Comparison of ENCODE assay signal across 1 cellular context in genomic region chr1:234719454-234720258, GRCh38.
TF ChIP-seq lines count a peak whose summit lies in the region.

No MANE protein-coding gene starts in this region.

TF ChIP-seq in HepG2, 621 proteins besides CTCF, POLR2A, EP300 and RAD21 (continued from another document and continues in another):
- TF ChIP-seq, protein P1, sequence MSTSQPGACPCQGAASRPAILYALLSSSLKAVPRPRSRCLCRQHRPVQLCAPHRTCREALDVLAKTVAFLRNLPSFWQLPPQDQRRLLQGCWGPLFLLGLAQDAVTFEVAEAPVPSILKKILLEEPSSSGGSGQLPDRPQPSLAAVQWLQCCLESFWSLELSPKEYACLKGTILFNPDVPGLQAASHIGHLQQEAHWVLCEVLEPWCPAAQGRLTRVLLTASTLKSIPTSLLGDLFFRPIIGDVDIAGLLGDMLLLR (CRISPR knock-in tag; IDR thresholded peaks at IDR 0.05), result no peak
- TF ChIP-seq HOXA5 (CRISPR knock-in tag; IDR thresholded peaks at IDR 0.05), result peak; percentile 21; the same call in 1 of the 2 replicates
- no peak for TF ChIP-seq HIVEP1 (CRISPR knock-in tag; IDR thresholded peaks at IDR 0.05)
- TF ChIP-seq NONO (IDR thresholded peaks at IDR 0.05), result no peak
- no peak for TF ChIP-seq NONO (CRISPR knock-in tag; conservative IDR thresholded peaks at IDR 0.05)
- peak; percentile 82 for TF ChIP-seq BRD4 (CRISPR knock-in tag; IDR thresholded peaks at IDR 0.05)
- peak; percentile 30 for TF ChIP-seq ZNF205 (CRISPR knock-in tag; IDR thresholded peaks at IDR 0.05)
- TF ChIP-seq, protein P2, sequence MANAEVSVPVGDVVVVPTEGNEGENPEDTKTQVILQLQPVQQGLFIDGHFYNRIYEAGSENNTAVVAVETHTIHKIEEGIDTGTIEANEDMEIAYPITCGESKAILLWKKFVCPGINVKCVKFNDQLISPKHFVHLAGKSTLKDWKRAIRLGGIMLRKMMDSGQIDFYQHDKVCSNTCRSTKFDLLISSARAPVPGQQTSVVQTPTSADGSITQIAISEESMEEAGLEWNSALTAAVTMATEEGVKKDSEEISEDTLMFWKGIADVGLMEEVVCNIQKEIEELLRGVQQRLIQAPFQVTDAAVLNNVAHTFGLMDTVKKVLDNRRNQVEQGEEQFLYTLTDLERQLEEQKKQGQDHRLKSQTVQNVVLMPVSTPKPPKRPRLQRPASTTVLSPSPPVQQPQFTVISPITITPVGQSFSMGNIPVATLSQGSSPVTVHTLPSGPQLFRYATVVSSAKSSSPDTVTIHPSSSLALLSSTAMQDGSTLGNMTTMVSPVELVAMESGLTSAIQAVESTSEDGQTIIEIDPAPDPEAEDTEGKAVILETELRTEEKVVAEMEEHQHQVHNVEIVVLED (CRISPR knock-in tag; IDR thresholded peaks at IDR 0.05; ENCODE audit: borderline replicate concordance), result peak; percentile 69; the same call in 1 of the 2 replicates
- TF ChIP-seq, protein P3, sequence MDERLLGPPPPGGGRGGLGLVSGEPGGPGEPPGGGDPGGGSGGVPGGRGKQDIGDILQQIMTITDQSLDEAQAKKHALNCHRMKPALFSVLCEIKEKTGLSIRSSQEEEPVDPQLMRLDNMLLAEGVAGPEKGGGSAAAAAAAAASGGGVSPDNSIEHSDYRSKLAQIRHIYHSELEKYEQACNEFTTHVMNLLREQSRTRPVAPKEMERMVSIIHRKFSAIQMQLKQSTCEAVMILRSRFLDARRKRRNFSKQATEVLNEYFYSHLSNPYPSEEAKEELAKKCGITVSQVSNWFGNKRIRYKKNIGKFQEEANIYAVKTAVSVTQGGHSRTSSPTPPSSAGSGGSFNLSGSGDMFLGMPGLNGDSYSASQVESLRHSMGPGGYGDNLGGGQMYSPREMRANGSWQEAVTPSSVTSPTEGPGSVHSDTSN (CRISPR knock-in tag; IDR thresholded peaks at IDR 0.05), result peak; percentile 85
- 0 out of 2 replicates have a peak, but pooled peaks have one; percentile 55 for TF ChIP-seq ZNF816 (CRISPR knock-in tag; IDR thresholded peaks at IDR 0.05; ENCODE audit: borderline replicate concordance)
- TF ChIP-seq ZNF782 (CRISPR knock-in tag; IDR thresholded peaks at IDR 0.05; ENCODE audit: borderline replicate concordance), result no peak
- TF ChIP-seq NCOA2 (CRISPR knock-in tag; IDR thresholded peaks at IDR 0.05), result peak; percentile 85
- peak; percentile 85 for TF ChIP-seq SAP130 (CRISPR knock-in tag; IDR thresholded peaks at IDR 0.05; ENCODE audit: low read depth)
- peak; percentile 70; the same call in 1 of the 2 replicates for TF ChIP-seq ERF (CRISPR knock-in tag; IDR thresholded peaks at IDR 0.05)
- 0 out of 2 replicates have a peak, but pooled peaks have one; percentile 22 for TF ChIP-seq ZNF430 (CRISPR knock-in tag; IDR thresholded peaks at IDR 0.05)
- TF ChIP-seq SALL1 (CRISPR knock-in tag; IDR thresholded peaks at IDR 0.05), result peak; percentile 95
- TF ChIP-seq, protein P4, sequence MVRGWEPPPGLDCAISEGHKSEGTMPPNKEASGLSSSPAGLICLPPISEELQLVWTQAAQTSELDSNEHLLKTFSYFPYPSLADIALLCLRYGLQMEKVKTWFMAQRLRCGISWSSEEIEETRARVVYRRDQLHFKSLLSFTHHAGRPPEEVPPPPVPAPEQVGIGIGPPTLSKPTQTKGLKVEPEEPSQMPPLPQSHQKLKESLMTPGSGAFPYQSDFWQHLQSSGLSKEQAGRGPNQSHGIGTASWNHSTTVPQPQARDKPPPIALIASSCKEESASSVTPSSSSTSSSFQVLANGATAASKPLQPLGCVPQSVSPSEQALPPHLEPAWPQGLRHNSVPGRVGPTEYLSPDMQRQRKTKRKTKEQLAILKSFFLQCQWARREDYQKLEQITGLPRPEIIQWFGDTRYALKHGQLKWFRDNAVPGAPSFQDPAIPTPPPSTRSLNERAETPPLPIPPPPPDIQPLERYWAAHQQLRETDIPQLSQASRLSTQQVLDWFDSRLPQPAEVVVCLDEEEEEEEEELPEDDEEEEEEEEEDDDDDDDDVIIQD (CRISPR knock-in tag; IDR thresholded peaks at IDR 0.05; ENCODE audit: low read depth), result 0 out of 2 replicates have a peak, but pooled peaks have one; percentile 10
- TF ChIP-seq ZFP1 (CRISPR knock-in tag; IDR thresholded peaks at IDR 0.05), result 0 out of 2 replicates have a peak, but pooled peaks have one; percentile 47
- no peak for TF ChIP-seq CBX5 (CRISPR knock-in tag; IDR thresholded peaks at IDR 0.05; ENCODE audit: borderline replicate concordance)
- TF ChIP-seq HMGXB4 (CRISPR knock-in tag; IDR thresholded peaks at IDR 0.05; ENCODE audit: borderline replicate concordance in 1 of 2, low read depth in 1 of 2), result peak in 1 of 2 experiments; percentile 27; a peak in 1 of 4 replicates
- TF ChIP-seq, protein P5, sequence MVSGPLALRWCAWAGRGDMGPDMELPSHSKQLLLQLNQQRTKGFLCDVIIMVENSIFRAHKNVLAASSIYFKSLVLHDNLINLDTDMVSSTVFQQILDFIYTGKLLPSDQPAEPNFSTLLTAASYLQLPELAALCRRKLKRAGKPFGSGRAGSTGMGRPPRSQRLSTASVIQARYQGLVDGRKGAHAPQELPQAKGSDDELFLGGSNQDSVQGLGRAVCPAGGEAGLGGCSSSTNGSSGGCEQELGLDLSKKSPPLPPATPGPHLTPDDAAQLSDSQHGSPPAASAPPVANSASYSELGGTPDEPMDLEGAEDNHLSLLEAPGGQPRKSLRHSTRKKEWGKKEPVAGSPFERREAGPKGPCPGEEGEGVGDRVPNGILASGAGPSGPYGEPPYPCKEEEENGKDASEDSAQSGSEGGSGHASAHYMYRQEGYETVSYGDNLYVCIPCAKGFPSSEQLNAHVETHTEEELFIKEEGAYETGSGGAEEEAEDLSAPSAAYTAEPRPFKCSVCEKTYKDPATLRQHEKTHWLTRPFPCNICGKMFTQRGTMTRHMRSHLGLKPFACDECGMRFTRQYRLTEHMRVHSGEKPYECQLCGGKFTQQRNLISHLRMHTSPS (CRISPR knock-in tag; IDR thresholded peaks at IDR 0.05; ENCODE audit: low read depth), result peak; percentile 69; the same call in 1 of the 2 replicates
- TF ChIP-seq SSRP1 (CRISPR knock-in tag; IDR thresholded peaks at IDR 0.05), result no peak
- peak; percentile 58; the same call in 1 of the 2 replicates for TF ChIP-seq ZMYM4 (CRISPR knock-in tag; IDR thresholded peaks at IDR 0.05)
- TF ChIP-seq ZNF574 (CRISPR knock-in tag; IDR thresholded peaks at IDR 0.05), result peak; percentile 65
- TF ChIP-seq TEAD3 (CRISPR knock-in tag; optimal IDR thresholded peaks at IDR 0.05; ENCODE audit: borderline replicate concordance), result peak; percentile 72
- peak; percentile 61 for TF ChIP-seq YY1 (IDR thresholded peaks at IDR 0.05; ENCODE audit: insufficient read depth, insufficient replicate concordance, low read depth, low read length)
- TF ChIP-seq, protein P6, sequence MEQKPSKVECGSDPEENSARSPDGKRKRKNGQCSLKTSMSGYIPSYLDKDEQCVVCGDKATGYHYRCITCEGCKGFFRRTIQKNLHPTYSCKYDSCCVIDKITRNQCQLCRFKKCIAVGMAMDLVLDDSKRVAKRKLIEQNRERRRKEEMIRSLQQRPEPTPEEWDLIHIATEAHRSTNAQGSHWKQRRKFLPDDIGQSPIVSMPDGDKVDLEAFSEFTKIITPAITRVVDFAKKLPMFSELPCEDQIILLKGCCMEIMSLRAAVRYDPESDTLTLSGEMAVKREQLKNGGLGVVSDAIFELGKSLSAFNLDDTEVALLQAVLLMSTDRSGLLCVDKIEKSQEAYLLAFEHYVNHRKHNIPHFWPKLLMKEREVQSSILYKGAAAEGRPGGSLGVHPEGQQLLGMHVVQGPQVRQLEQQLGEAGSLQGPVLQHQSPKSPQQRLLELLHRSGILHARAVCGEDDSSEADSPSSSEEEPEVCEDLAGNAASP (CRISPR knock-in tag; IDR thresholded peaks at IDR 0.05; ENCODE audit: borderline replicate concordance), result peak; percentile 98
- TF ChIP-seq CREM (IDR thresholded peaks at IDR 0.05), result peak; percentile 60; the same call in 1 of the 2 replicates
- TF ChIP-seq CREM (CRISPR knock-in tag; IDR thresholded peaks at IDR 0.05), result no peak
- TF ChIP-seq TBX2 (CRISPR knock-in tag; IDR thresholded peaks at IDR 0.05; ENCODE audit: borderline replicate concordance), result peak; percentile 94; the same call in 1 of the 2 replicates
- TF ChIP-seq RFX1 (IDR thresholded peaks at IDR 0.05), result 0 out of 2 replicates have a peak, but pooled peaks have one; percentile 18
- peak; percentile 92; the same call in 1 of the 2 replicates for TF ChIP-seq ZXDC (CRISPR knock-in tag; IDR thresholded peaks at IDR 0.05)
- TF ChIP-seq FOXO1 (CRISPR knock-in tag; IDR thresholded peaks at IDR 0.05), result peak; percentile 40; the same call in 1 of the 2 replicates
- TF ChIP-seq ZFP36L1 (CRISPR knock-in tag; IDR thresholded peaks at IDR 0.05), result 0 out of 2 replicates have a peak, but pooled peaks have one; percentile 47
- TF ChIP-seq ZSCAN31 (CRISPR knock-in tag; IDR thresholded peaks at IDR 0.05; ENCODE audit: low read depth), result peak; percentile 53; the same call in 1 of the 2 replicates
- peak; percentile 64; the same call in 1 of the 2 replicates for TF ChIP-seq RCOR2 (CRISPR knock-in tag; IDR thresholded peaks at IDR 0.05)
- no peak for TF ChIP-seq ZNF367 (CRISPR knock-in tag; IDR thresholded peaks at IDR 0.05; ENCODE audit: borderline replicate concordance)
- TF ChIP-seq, protein P7, sequence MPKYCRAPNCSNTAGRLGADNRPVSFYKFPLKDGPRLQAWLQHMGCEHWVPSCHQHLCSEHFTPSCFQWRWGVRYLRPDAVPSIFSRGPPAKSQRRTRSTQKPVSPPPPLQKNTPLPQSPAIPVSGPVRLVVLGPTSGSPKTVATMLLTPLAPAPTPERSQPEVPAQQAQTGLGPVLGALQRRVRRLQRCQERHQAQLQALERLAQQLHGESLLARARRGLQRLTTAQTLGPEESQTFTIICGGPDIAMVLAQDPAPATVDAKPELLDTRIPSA (CRISPR knock-in tag; IDR thresholded peaks at IDR 0.05; ENCODE audit: borderline replicate concordance), result no peak
